8 cellular contexts compared by ENCODE assay signal in genomic region chr7:2645274-2645868, GRCh38.
DNase-seq lines count a peak whose midpoint lies in the region; ATAC-seq lines count a peak whose summit lies in the region.

No MANE protein-coding gene starts in this region.

- peak overlapping the region; percentile 37 for H3K4me3 Mint-ChIP-seq in T-helper 1 cell treated with Interleukin-12 subunit alpha and Interleukin-12 subunit beta and Interleukin-4 antibody, amounts not matched to agents 30 μg/mL and 1 μg/mL, for 36 hours

- ATAC-seq in HG03108 (IDR thresholded peaks at IDR 0.05; ENCODE audit: unreplicated experiment): peak; percentile 53

- no peaks in the 10 kb centered on the region for H3K36me3 Mint-ChIP-seq in T-helper 1 cell treated with Interleukin-12 subunit alpha and Interleukin-12 subunit beta and Interleukin-4 antibody, amounts not matched to agents 30 μg/mL and 1 μg/mL, for 36 hours (ENCODE audit: low read depth)

- H3K4me1 Mint-ChIP-seq in T-helper 1 cell treated with Interleukin-12 subunit alpha and Interleukin-12 subunit beta and Interleukin-4 antibody, amounts not matched to agents 30 μg/mL and 1 μg/mL, for 36 hours (ENCODE audit: low read depth): peaks cover 10% of the 10 kb centered on the region

- peak overlapping the region; percentile 65 for H3K27ac Mint-ChIP-seq in T-helper 1 cell treated with Interleukin-12 subunit alpha and Interleukin-12 subunit beta and Interleukin-4 antibody, amounts not matched to agents 30 μg/mL and 1 μg/mL, for 36 hours

- peak; percentile 72 for DNase-seq in NK-92 treated with Interleukin-12 subunit alpha and Interleukin-12 subunit beta, amount 100 ng/mL, for 24 hours (lab: John Stamatoyannopoulos, UW)
- no peak for DNase-seq in NK-92 (lab: John Stamatoyannopoulos, UW; ENCODE audit: unreplicated experiment)
- peak; percentile 50 for DNase-seq in left kidney (ENCODE audit: low read depth, low spot score)
- DNase-seq in RPMI8226: no peak
- no peak for DNase-seq in NCI-H1105 (lab: John Stamatoyannopoulos, UW)
- no peak for DNase-seq in NCI-H748 (lab: John Stamatoyannopoulos, UW; ENCODE audit: unreplicated experiment)

- no peaks in the 10 kb centered on the region for H3K9me3 Mint-ChIP-seq in T-helper 1 cell treated with Interleukin-12 subunit alpha and Interleukin-12 subunit beta and Interleukin-4 antibody, amounts not matched to agents 30 μg/mL and 1 μg/mL, for 36 hours

- no peaks in the 10 kb centered on the region for H3K27me3 Mint-ChIP-seq in T-helper 1 cell treated with Interleukin-12 subunit alpha and Interleukin-12 subunit beta and Interleukin-4 antibody, amounts not matched to agents 30 μg/mL and 1 μg/mL, for 36 hours (ENCODE audit: low read depth)

Comparison
In these comparisons a context has a peak if more than half of its experiments do, and no peak if none do; other contexts are left out.
1. DNase-seq: peak in NK-92 treated with Interleukin-12 subunit alpha and Interleukin-12 subunit beta, amount 100 ng/mL, for 24 hours (single experiment) and left kidney (single experiment); none in NK-92 (single experiment), RPMI8226 (single experiment), NCI-H1105 (single experiment) and NCI-H748 (single experiment).